In genomic region chr13:31201341-31202024, GRCh38 we compare ENCODE assay signal across 8 cellular contexts. TPM values are rescaled to one million over a fixed set of nuclear protein-coding genes. Genes with fewer than 3 reads are reported as not detected.
DNase-seq lines count a peak whose midpoint lies in the region; ATAC-seq and TF ChIP-seq lines count a peak whose summit lies in the region.

No MANE protein-coding gene starts in this region.

- H3K4me2 ChIP-seq in neural progenitor cell, result peak overlapping the region; percentile 89

- H3K27me3 ChIP-seq in Caco-2 (replicated peaks; ENCODE audit: control insufficient read depth, insufficient read depth, low read length) (no peaks in the 10 kb centered on the region), neural progenitor cell (peaks cover 5% of the 10 kb centered on the region)

- H3K9me3 ChIP-seq in Caco-2 (no peaks in the 10 kb centered on the region), neural progenitor cell (ENCODE audit: low read depth) (no peaks in the 10 kb centered on the region)

- DNase-seq in Caco-2 (no peak), NCI-H526 treated with DMSO at 0.1 percent for 48 hours (lab: John Stamatoyannopoulos, UW) (peak; percentile 37), neural progenitor cell (ENCODE audit: low spot score) (no peak), GM19238 (ENCODE audit: insufficient read length, low spot score) (no peak), NCI-H187 treated with DMSO at 0.1 percent for 48 hours (lab: John Stamatoyannopoulos, UW) (no peak), omental fat pad (ENCODE audit: low spot score) (no peak)
- DNase-seq in effector memory CD8-positive, alpha-beta T cell, result no peak
- no peak for DNase-seq in stimulated activated CD8-positive, alpha-beta memory T cell treated with anti-CD3 and anti-CD28 coated beads, Interleukin-4, amount 100 ng/mL, for 48 hours

- POLR2A ChIA-PET in Caco-2 (lab: Charles Lee), result interaction anchor here (0.7 kb wide), 1 partner anchor 217 kb away, joined by 5 read pairs; no protein-coding TSS in a partner anchor

- no peak overlapping the region for H3K9ac ChIP-seq in neural progenitor cell

- ATAC-seq in effector memory CD8-positive, alpha-beta T cell (replicated peaks), result no peak
- ATAC-seq in omental fat pad (ENCODE audit: low FRiP score), result no peak

- H4K20me1 ChIP-seq in neural progenitor cell (ENCODE audit: low read depth), result no peaks in the 10 kb centered on the region

- H3K27ac ChIP-seq in neural progenitor cell, result no peak overlapping the region

- peaks cover 11% of the 10 kb centered on the region for H3K79me2 ChIP-seq in neural progenitor cell (ENCODE audit: low read depth)

- H3K27me3 Mint-ChIP-seq in Caco-2 (ENCODE audit: insufficient read depth, unreplicated experiment) (no peaks in the 10 kb centered on the region), neural progenitor cell (ENCODE audit: insufficient read depth, low read depth) (no peaks in the 10 kb centered on the region)
- H3K27me3 Mint-ChIP-seq in effector memory CD8-positive, alpha-beta T cell, result no peaks in the 10 kb centered on the region

- H3K27ac Mint-ChIP-seq in Caco-2 (ENCODE audit: unreplicated experiment) (peak overlapping the region; percentile 40), neural progenitor cell (no peak overlapping the region)
- H3K27ac Mint-ChIP-seq in effector memory CD8-positive, alpha-beta T cell, result peak overlapping the region; percentile 59 to 91

- no TSS peak for BruUV-seq in Caco-2 (replicated peaks; lab: Mats Ljungman, UMichigan)

- no peaks in the 10 kb centered on the region for H3K36me3 ChIP-seq in Caco-2 (ENCODE audit: control insufficient read depth, insufficient read depth, low read length)
- H3K36me3 ChIP-seq in neural progenitor cell, result no peaks in the 10 kb centered on the region

- no peak overlapping the region for H2AFZ ChIP-seq in neural progenitor cell (replicated peaks)

- CTCF ChIA-PET in Caco-2 (lab: Charles Lee), result interaction anchor here (0.7 kb wide), 1 partner anchor 8 kb away, joined by 3 read pairs; no protein-coding TSS in a partner anchor

- H3K4me3 Mint-ChIP-seq in Caco-2 (ENCODE audit: unreplicated experiment), result peak overlapping the region; percentile 67
- peak overlapping the region; percentile 79 to 82 for H3K4me3 Mint-ChIP-seq in effector memory CD8-positive, alpha-beta T cell
- H3K4me3 Mint-ChIP-seq in neural progenitor cell, result peak overlapping the region; percentile 89

- H3K4me1 Mint-ChIP-seq in Caco-2 (ENCODE audit: low read depth, unreplicated experiment), result peaks cover 16% of the 10 kb centered on the region
- peaks cover 19 to 23% of the 10 kb centered on the region in 2 donors for H3K4me1 Mint-ChIP-seq in effector memory CD8-positive, alpha-beta T cell (ENCODE audit: low read depth in 2 of 2)
- peaks cover 6% of the 10 kb centered on the region for H3K4me1 Mint-ChIP-seq in neural progenitor cell

- H3K4me1 ChIP-seq in Caco-2 (peaks cover 6% of the 10 kb centered on the region), neural progenitor cell (peaks cover 18% of the 10 kb centered on the region)

- H3F3A ChIP-seq in neural progenitor cell (ENCODE audit: low read depth), result peaks cover 12% of the 10 kb centered on the region

- H3K9me3 Mint-ChIP-seq in Caco-2 (ENCODE audit: unreplicated experiment), result no peaks in the 10 kb centered on the region
- no peaks in the 10 kb centered on the region for H3K9me3 Mint-ChIP-seq in effector memory CD8-positive, alpha-beta T cell
- H3K9me3 Mint-ChIP-seq in neural progenitor cell, result peaks cover 2% of the 10 kb centered on the region

- no peaks in the 10 kb centered on the region for H3K36me3 Mint-ChIP-seq in Caco-2 (ENCODE audit: insufficient read depth, unreplicated experiment)
- H3K36me3 Mint-ChIP-seq in effector memory CD8-positive, alpha-beta T cell (ENCODE audit: insufficient read depth), result peaks cover 12% of the 10 kb centered on the region
- no peaks in the 10 kb centered on the region for H3K36me3 Mint-ChIP-seq in neural progenitor cell

- intact Hi-C loops in Caco-2 (cut with micrococcal nuclease; ENCODE audit: unreplicated experiment), result no loop called here

- peak overlapping the region; percentile 77 for H3K4me3 ChIP-seq in Caco-2 (ENCODE audit: low read depth, low read length)
- H3K4me3 ChIP-seq in neural progenitor cell, result peak overlapping the region; percentile 81

- TF ChIP-seq CTCF in Caco-2 (IDR thresholded peaks at IDR 0.05; ENCODE audit: insufficient read depth in 1 of 2, low read depth in 1 of 2, low read length in 1 of 2, severe bottlenecking in 1 of 2, unreplicated experiment in 1 of 2), result no peak
- no peak for TF ChIP-seq CTCF in neural progenitor cell (IDR thresholded peaks at IDR 0.05)
- no peak for TF ChIP-seq CTCF in omental fat pad (IDR thresholded peaks at IDR 0.05)

RNA-seq across cellular contexts. Expression of gene B3GLCT, which starts 1.7 kb away (rescaled TPM):
- total RNA-seq in Caco-2 (2022) (4.5 TPM in 2 replicates), neural progenitor cell (ENCODE audit: low replicate concordance) (11.0 and 16.9 TPM in 2 replicates), omental fat pad (10 to 100 TPM in 1 of 4 donors, 1 to 10 TPM in 3; 5.4 to 16.4 (median 6.6) TPM)

RNA-seq across cellular contexts. Expression of gene HSPH1, which starts 39.8 kb away (rescaled TPM):
- total RNA-seq in Caco-2 (2022), result 141 and 151 TPM in 2 replicates
- total RNA-seq in neural progenitor cell (ENCODE audit: low replicate concordance), result 61.7 and 94.9 TPM in 2 replicates
- 100 to 1,000 TPM in 1 of 4 donors, 10 to 100 TPM in 3; 36.2 to 340 (median 66.4) TPM for total RNA-seq in omental fat pad
